ENCODE assay signal across 31 cellular contexts in genomic region chr18:2872095-2872494, GRCh38.
"Had no signal": no experiment of that assay in that cellular context is flagged by ENCODE, and none has a peak within 500 bp of the region (broad histone marks: within the 10 kb centered on the region; RNA-seq: fewer than 3 reads in every experiment).

No MANE protein-coding gene starts in this region.

- H3K4me1 Mint-ChIP-seq: activated B cell treated with CpG ODN at 0.5 μM for 24 hours; activated naive CD4-positive, alpha-beta T cell treated with anti-CD3 and anti-CD28 coated beads, Interleukin-2, amount 10 ng/mL, durations not matched to agents 7 days and 5 days; activated T-helper 17 cell treated with anti-CD3 and anti-CD28 coated beads, Interleukin-2, amount 50 U/mL, for 72 hours; central memory CD8-positive, alpha-beta T cell had no signal

- H3K36me3 ChIP-seq: ascending aorta, breast epithelium, esophagus muscularis mucosa, gastrocnemius medialis, WERI-Rb-1 had no signal

- H3K9me3 Mint-ChIP-seq: activated B cell treated with CpG ODN at 0.5 μM for 24 hours; activated CD8-positive, alpha-beta T cell treated with anti-CD3 and anti-CD28 coated beads for 36 hours; activated naive CD4-positive, alpha-beta T cell treated with anti-CD3 and anti-CD28 coated beads, Interleukin-2, amount 10 ng/mL, durations not matched to agents 7 days and 5 days; activated naive CD4-positive, alpha-beta T cell treated with anti-CD3 and anti-CD28 coated beads, Interleukin-2, amount 50 U/mL, for 72 hours; activated naive CD8-positive, alpha-beta T cell treated with anti-CD3 and anti-CD28 coated beads, Interleukin-2, amount 10 ng/mL, durations not matched to agents 7 days and 5 days; activated T-cell treated with anti-CD3 and anti-CD28 coated beads, Interleukin-2, amount 50 U/mL, for 4 hours; activated T-helper 17 cell treated with anti-CD3 and anti-CD28 coated beads, Interleukin-2, amount 50 U/mL, for 72 hours; central memory CD8-positive, alpha-beta T cell; effector memory CD8-positive, alpha-beta T cell; T-helper 2 cell treated with Interferon-gamma antibody and Interleukin-4, amounts not matched to agents 5 μg/mL and 100 μg/mL, for 36 hours had no signal

- ATAC-seq: activated CD4-positive, CD25-positive, alpha-beta regulatory T cell treated with anti-CD3 and anti-CD28 coated beads, Interleukin-2, amount 50 U/mL, for 24 hours; activated CD8-positive, alpha-beta T cell treated with anti-CD3 and anti-CD28 coated beads for 36 hours; activated naive CD4-positive, alpha-beta T cell treated with anti-CD3 and anti-CD28 coated beads, Interleukin-2, amount 50 U/mL, for 72 hours; activated T-cell treated with anti-CD3 and anti-CD28 coated beads, Interleukin-2, amount 50 U/mL, for 4 hours; activated T-helper 17 cell treated with anti-CD3 and anti-CD28 coated beads, Interleukin-2, amount 50 U/mL, for 72 hours; effector memory CD8-positive, alpha-beta T cell; foreskin keratinocyte; gastrocnemius medialis; T-helper 17 cell had no signal

- H3K27me3 Mint-ChIP-seq: activated B cell treated with CpG ODN at 0.5 μM for 24 hours; activated CD8-positive, alpha-beta T cell treated with anti-CD3 and anti-CD28 coated beads for 36 hours; central memory CD8-positive, alpha-beta T cell had no signal

- DNase-seq: activated B cell treated with CpG ODN at 0.5 μM for 24 hours; activated CD4-positive, alpha-beta T cell treated with anti-CD3 and anti-CD28 coated beads for 48 hours; activated CD4-positive, alpha-beta T cell treated with anti-CD3 and anti-CD28 coated beads, Interleukin-2, amount 50 U/mL, for 1 hour; activated CD4-positive, alpha-beta T cell treated with anti-CD3 and anti-CD28 coated beads, Interleukin-2, amount 50 U/mL, for 48 hours; activated CD8-positive, alpha-beta T cell treated with anti-CD3 and anti-CD28 coated beads for 36 hours; activated gamma-delta T cell; activated naive CD4-positive, alpha-beta T cell; activated naive CD4-positive, alpha-beta T cell treated with anti-CD3 and anti-CD28 coated beads, Interleukin-2, amount 10 ng/mL, durations not matched to agents 7 days and 5 days; activated naive CD8-positive, alpha-beta T cell treated with anti-CD3 and anti-CD28 coated beads, Interleukin-2, amount 10 ng/mL, durations not matched to agents 7 days and 5 days; activated T-cell treated with anti-CD3 and anti-CD28 coated beads, Interleukin-2, amount 50 U/mL, for 4 hours; cortex of kidney; dermis blood vessel endothelial cell; effector CD4-positive, alpha-beta T cell; effector memory CD8-positive, alpha-beta T cell; erythroblast; foreskin keratinocyte; gastrocnemius medialis; glutamatergic neuron; T-helper 1 cell; T-helper 17 cell; T1000; WERI-Rb-1 had no signal

- H3K4me3 Mint-ChIP-seq: activated B cell treated with CpG ODN at 0.5 μM for 24 hours; activated CD8-positive, alpha-beta T cell treated with anti-CD3 and anti-CD28 coated beads for 36 hours; activated naive CD4-positive, alpha-beta T cell treated with anti-CD3 and anti-CD28 coated beads, Interleukin-2, amount 10 ng/mL, durations not matched to agents 7 days and 5 days; activated naive CD8-positive, alpha-beta T cell treated with anti-CD3 and anti-CD28 coated beads, Interleukin-2, amount 10 ng/mL, durations not matched to agents 7 days and 5 days; activated T-cell treated with anti-CD3 and anti-CD28 coated beads, Interleukin-2, amount 50 U/mL, for 4 hours; activated T-helper 17 cell treated with anti-CD3 and anti-CD28 coated beads, Interleukin-2, amount 50 U/mL, for 72 hours; brain; central memory CD8-positive, alpha-beta T cell; effector memory CD8-positive, alpha-beta T cell; T-helper 17 cell; T-helper 2 cell treated with Interferon-gamma antibody and Interleukin-4, amounts not matched to agents 5 μg/mL and 100 μg/mL, for 36 hours had no signal

- H3K27ac Mint-ChIP-seq: activated B cell treated with CpG ODN at 0.5 μM for 24 hours; activated CD8-positive, alpha-beta T cell treated with anti-CD3 and anti-CD28 coated beads for 36 hours; activated naive CD4-positive, alpha-beta T cell treated with anti-CD3 and anti-CD28 coated beads, Interleukin-2, amount 10 ng/mL, durations not matched to agents 7 days and 5 days; activated naive CD4-positive, alpha-beta T cell treated with anti-CD3 and anti-CD28 coated beads, Interleukin-2, amount 50 U/mL, for 72 hours; activated naive CD8-positive, alpha-beta T cell treated with anti-CD3 and anti-CD28 coated beads, Interleukin-2, amount 10 ng/mL, durations not matched to agents 7 days and 5 days; activated T-helper 17 cell treated with anti-CD3 and anti-CD28 coated beads, Interleukin-2, amount 50 U/mL, for 72 hours; brain; effector memory CD8-positive, alpha-beta T cell; T-helper 17 cell; T-helper 2 cell treated with Interferon-gamma antibody and Interleukin-4, amounts not matched to agents 5 μg/mL and 100 μg/mL, for 36 hours had no signal

- H3K27me3 ChIP-seq: ascending aorta, breast epithelium, esophagus muscularis mucosa, foreskin keratinocyte, gastrocnemius medialis had no signal

- H3K4me1 ChIP-seq: breast epithelium, foreskin keratinocyte, gastrocnemius medialis had no signal

- H3K9me3 ChIP-seq: ascending aorta, breast epithelium, esophagus muscularis mucosa, gastrocnemius medialis had no signal

- H3K27ac ChIP-seq: ascending aorta, breast epithelium, esophagus muscularis mucosa, foreskin keratinocyte, gastrocnemius medialis, WERI-Rb-1 had no signal

- H3K36me3 Mint-ChIP-seq: activated naive CD4-positive, alpha-beta T cell treated with anti-CD3 and anti-CD28 coated beads, Interleukin-2, amount 10 ng/mL, durations not matched to agents 7 days and 5 days; activated naive CD4-positive, alpha-beta T cell treated with anti-CD3 and anti-CD28 coated beads, Interleukin-2, amount 50 U/mL, for 72 hours; activated naive CD8-positive, alpha-beta T cell treated with anti-CD3 and anti-CD28 coated beads, Interleukin-2, amount 10 ng/mL, durations not matched to agents 7 days and 5 days; brain had no signal

- H3K4me3 ChIP-seq: ascending aorta, breast epithelium, esophagus muscularis mucosa, gastrocnemius medialis had no signal
